1 cellular context compared by ENCODE assay signal in genomic region chr2:86211796-86212188, GRCh38.
A peak's percentile ranks its signal among the peaks of the same experiment; 100 is the strongest.
TF ChIP-seq lines count a peak whose summit lies in the region.

No MANE protein-coding gene starts in this region.

TF ChIP-seq in HepG2, 621 proteins besides CTCF, POLR2A, EP300 and RAD21:
- no peak for TF ChIP-seq TAF1 (CRISPR knock-in tag; IDR thresholded peaks at IDR 0.05)
- TF ChIP-seq PAXIP1 (CRISPR knock-in tag; conservative IDR thresholded peaks at IDR 0.05) = peak; percentile 54; the same call in 1 of the 2 replicates
- peak; percentile 29; the same call in 1 of the 2 replicates for TF ChIP-seq ZNF543 (CRISPR knock-in tag; IDR thresholded peaks at IDR 0.05)
- TF ChIP-seq DMAP1 (CRISPR knock-in tag; IDR thresholded peaks at IDR 0.05) = peak; percentile 7; the same call in 1 of the 2 replicates
- TF ChIP-seq HNRNPUL1 (IDR thresholded peaks at IDR 0.05; ENCODE audit: low read depth, low read length) = no peak
- no peak for TF ChIP-seq FOXP1 (IDR thresholded peaks at IDR 0.05)
- TF ChIP-seq FOXP1 (CRISPR knock-in tag; IDR thresholded peaks at IDR 0.05) = 0 out of 2 replicates have a peak, but pooled peaks have one; percentile 2
- TF ChIP-seq ZNF609 (CRISPR knock-in tag; IDR thresholded peaks at IDR 0.05; ENCODE audit: borderline replicate concordance) = 0 out of 2 replicates have a peak, but pooled peaks have one; percentile 5
- TF ChIP-seq MXD1 (CRISPR knock-in tag; IDR thresholded peaks at IDR 0.05) = no peak
- TF ChIP-seq DPF2 (CRISPR knock-in tag; IDR thresholded peaks at IDR 0.05; ENCODE audit: borderline replicate concordance, low read depth) = 0 out of 2 replicates have a peak, but pooled peaks have one; percentile 2
